Comparison of ENCODE assay signal across 8 cellular contexts in genomic region chr1:85148524-85149250, GRCh38. TPM values are rescaled to one million over a fixed set of nuclear protein-coding genes. Genes with fewer than 3 reads are reported as not detected.
A peak's percentile ranks its signal among the peaks of the same experiment; 100 is the strongest.
DNase-seq lines count a peak whose midpoint lies in the region; ATAC-seq and TF ChIP-seq lines count a peak whose summit lies in the region.

No MANE protein-coding gene starts in this region.

- DNase-seq in GM06990 (ENCODE audit: extremely low read depth, insufficient read length): peak; percentile 59
- peak; percentile 48 for DNase-seq in dedifferentiated amniotic fluid mesenchymal stem cell (ENCODE audit: extremely low spot score)
- DNase-seq in SHP77 treated with DMSO at 0.1 percent for 48 hours (lab: John Stamatoyannopoulos, UW): no peak
- no peak for DNase-seq in PC-3
- DNase-seq in MM.1S: no peak
- DNase-seq in CD8-positive, alpha-beta T cell: no peak

- H3K79me2 ChIP-seq in PC-3 (ENCODE audit: low read length) (no peaks in the 10 kb centered on the region), MM.1S (ENCODE audit: low read length) (no peaks in the 10 kb centered on the region)

- H3K36me3 ChIP-seq in GM06990 (ENCODE audit: control insufficient read depth, insufficient read depth, low read length) (no peaks in the 10 kb centered on the region), PC-3 (ENCODE audit: low read depth, low read length) (no peaks in the 10 kb centered on the region), MM.1S (replicated peaks; ENCODE audit: insufficient read depth, low read length) (no peaks in the 10 kb centered on the region)
- H3K36me3 ChIP-seq in CD8-positive, alpha-beta T cell (ENCODE audit: insufficient read depth, low read length): no peaks in the 10 kb centered on the region

- BruUV-seq in PC-3 (replicated peaks; lab: Mats Ljungman, UMichigan): no TSS peak

- H3K4me1 ChIP-seq in PC-3 (ENCODE audit: insufficient read depth, low read length) (no peaks in the 10 kb centered on the region), MM.1S (ENCODE audit: low read length) (0 out of 2 replicates have a peak, but pooled peaks cover 5% of the 10 kb centered on the region)
- no peaks in the 10 kb centered on the region for H3K4me1 ChIP-seq in CD8-positive, alpha-beta T cell (ENCODE audit: insufficient read depth, low read length)

- H3K27ac ChIP-seq in PC-3 (ENCODE audit: low read length): no peak overlapping the region
- no peak overlapping the region for H3K27ac ChIP-seq in MM.1S (ENCODE audit: low read length)
- no peak overlapping the region for H3K27ac ChIP-seq in CD8-positive, alpha-beta T cell (ENCODE audit: low read depth, low read length)

- intact Hi-C loops in PC-3 (cut with micrococcal nuclease): no loop called here
- intact Hi-C loops in CD8-positive, alpha-beta T cell (cut with DNase I, micrococcal nuclease): no loop called here

- H3K36me3 Mint-ChIP-seq in CD8-positive, alpha-beta T cell: no peaks in the 10 kb centered on the region

- ATAC-seq in GM19468 (IDR thresholded peaks at IDR 0.05; ENCODE audit: extremely low read depth, unreplicated experiment) (peak; percentile 73), HG03354 (IDR thresholded peaks at IDR 0.05; ENCODE audit: poor library complexity, severe bottlenecking, unreplicated experiment) (peak; percentile 90), PC-3 (no peak)
- ATAC-seq in CD8-positive, alpha-beta T cell: no peak

- H3K4me3 ChIP-seq in GM06990 (replicated peaks; ENCODE audit: low read depth, low read length) (no peak overlapping the region), PC-3 (ENCODE audit: low read length) (no peak overlapping the region), MM.1S (ENCODE audit: low read length) (no peak overlapping the region)
- H3K4me3 ChIP-seq in CD8-positive, alpha-beta T cell (ENCODE audit: low read depth, low read length): no peak overlapping the region

- TF ChIP-seq CTCF in GM06990 (IDR thresholded peaks at IDR 0.05; ENCODE audit: insufficient read depth, low read length, poor library complexity, severe bottlenecking) (no peak), PC-3 (conservative IDR thresholded peaks at IDR 0.05; ENCODE audit: low read depth, low read length) (no peak), MM.1S (IDR thresholded peaks at IDR 0.05; ENCODE audit: low read length) (no peak)
- no peak for TF ChIP-seq CTCF in CD8-positive, alpha-beta T cell (IDR thresholded peaks at IDR 0.05)

- H3F3A ChIP-seq in PC-3 (ENCODE audit: low read length, unreplicated experiment) (no peaks in the 10 kb centered on the region), MM.1S (ENCODE audit: insufficient read depth, low read length) (no peaks in the 10 kb centered on the region; the same call in 1 of the 2 replicates)

- H2AFZ ChIP-seq in PC-3 (ENCODE audit: low read length) (no peak overlapping the region), MM.1S (ENCODE audit: low read length) (no peak overlapping the region)

- no peak overlapping the region for H3K9ac ChIP-seq in PC-3 (ENCODE audit: low read length)
- H3K9ac ChIP-seq in MM.1S (ENCODE audit: low read length): no peak overlapping the region

- H3K9me3 ChIP-seq in PC-3 (ENCODE audit: low read length) (no peaks in the 10 kb centered on the region), MM.1S (replicated peaks; ENCODE audit: insufficient read depth, low read length) (no peaks in the 10 kb centered on the region)
- H3K9me3 ChIP-seq in CD8-positive, alpha-beta T cell (ENCODE audit: low read length): no peaks in the 10 kb centered on the region

- no peaks in the 10 kb centered on the region for H3K9me2 ChIP-seq in PC-3 (replicated peaks; ENCODE audit: low read length)
- no peaks in the 10 kb centered on the region for H3K9me2 ChIP-seq in MM.1S (replicated peaks; ENCODE audit: insufficient read depth, low read length)

- H4K20me1 ChIP-seq in PC-3 (ENCODE audit: low read length): no peaks in the 10 kb centered on the region
- no peaks in the 10 kb centered on the region for H4K20me1 ChIP-seq in MM.1S (ENCODE audit: insufficient read depth, low read length)

- no peak overlapping the region for H3K4me2 ChIP-seq in PC-3 (ENCODE audit: low read length)
- no peak overlapping the region for H3K4me2 ChIP-seq in MM.1S (ENCODE audit: low read depth, low read length)

- H3K27me3 Mint-ChIP-seq in CD8-positive, alpha-beta T cell (ENCODE audit: low read depth): no peaks in the 10 kb centered on the region

- no peaks in the 10 kb centered on the region for H3K9me3 Mint-ChIP-seq in CD8-positive, alpha-beta T cell

- POLR2A ChIA-PET in PC-3 (lab: Charles Lee; ENCODE audit: unreplicated experiment): no interaction called here
- POLR2A ChIA-PET in CD8-positive, alpha-beta T cell (lab: Charles Lee): no interaction called here

- no peaks in the 10 kb centered on the region for H3K27me3 ChIP-seq in GM06990 (replicated peaks; ENCODE audit: control insufficient read depth, insufficient read depth, low read length)
- no peaks in the 10 kb centered on the region for H3K27me3 ChIP-seq in PC-3 (ENCODE audit: low read length)
- H3K27me3 ChIP-seq in MM.1S (replicated peaks; ENCODE audit: insufficient read depth, low read length): no peaks in the 10 kb centered on the region
- H3K27me3 ChIP-seq in CD8-positive, alpha-beta T cell (ENCODE audit: insufficient read depth, low read length): no peaks in the 10 kb centered on the region

- CTCF ChIA-PET in PC-3 (lab: Charles Lee): no interaction called here
- CTCF ChIA-PET in CD8-positive, alpha-beta T cell (lab: Charles Lee): interaction anchor here (2.0 kb wide), 1 partner anchor 111 kb away, joined by 6 read pairs; the partner anchor contains the start of gene C1orf52

- no peak overlapping the region for H3K27ac Mint-ChIP-seq in CD8-positive, alpha-beta T cell

- H3K4me3 Mint-ChIP-seq in CD8-positive, alpha-beta T cell: no peak overlapping the region

- no peaks in the 10 kb centered on the region for H3K4me1 Mint-ChIP-seq in CD8-positive, alpha-beta T cell (ENCODE audit: low read depth)

RNA-seq across cellular contexts. Expression of gene SYDE2, which starts 52.1 kb away (rescaled TPM):
- 4.4 and 6.8 TPM in 2 replicates for total RNA-seq in PC-3 (2014; rRNA removed)
- total RNA-seq in CD8-positive, alpha-beta T cell: 1 to 10 TPM; 6.2 to 6.4 TPM

Comparison
In these comparisons a context has a peak if more than half of its experiments do, and no peak if none do; other contexts are left out.
1. DNase-seq: peak in GM06990 (single experiment) and dedifferentiated amniotic fluid mesenchymal stem cell (single experiment); none in SHP77 treated with DMSO at 0.1 percent for 48 hours (single experiment), PC-3 (single experiment), MM.1S (single experiment) and CD8-positive, alpha-beta T cell (0 of 7).
2. ATAC-seq: peak in GM19468 (single experiment) and HG03354 (single experiment); none in PC-3 (single experiment) and CD8-positive, alpha-beta T cell (single experiment).